8 cellular contexts compared by ENCODE assay signal in genomic region chr3:141737828-141738635, GRCh38. TPM values are rescaled to one million over a fixed set of nuclear protein-coding genes. Genes with fewer than 3 reads are reported as not detected.
DNase-seq lines count a peak whose midpoint lies in the region; ATAC-seq, FAIRE-seq and TF ChIP-seq lines count a peak whose summit lies in the region.

RNF7 (plus strand) TSS chr3:141738298; CDS start chr3:141738342, 44 bp downstream.

- H3K27ac Mint-ChIP-seq in T-helper 17 cell: peak within 1 kb of the TSS; percentile 96

- peak within 1 kb of the TSS; percentile 99 for H3K4me3 Mint-ChIP-seq in T-helper 17 cell

- H3K4me3 ChIP-seq in psoas muscle: peak within 1 kb of the TSS; percentile 98

- H3K27me3 Mint-ChIP-seq in T-helper 17 cell: no peaks in the 10 kb centered on the region

- H3K9me3 ChIP-seq in T-helper 17 cell (ENCODE audit: control insufficient read depth, low read length, poor library complexity, severe bottlenecking): no peaks in the 10 kb centered on the region
- H3K9me3 ChIP-seq in psoas muscle: no peaks in the 10 kb centered on the region

- WGBS in psoas muscle, 3 donors: 0 to 1% (median 0%) methylated on average over 54 to 65 of the region's 65 CpGs

- peaks cover 6% of the 10 kb centered on the region for H3K36me3 Mint-ChIP-seq in T-helper 17 cell (ENCODE audit: low read depth)

- TF ChIP-seq CTCF in psoas muscle (IDR thresholded peaks at IDR 0.05): peak; percentile 91

- intact Hi-C loops in left ventricle myocardium superior (cut with micrococcal nuclease) (loop anchor here (5.0 kb wide), 1 partner anchor 139 kb away; the partner anchor contains the start of gene ATP1B3), psoas muscle (cut with DNase I) (loop anchor here (1.0 to 10.0 kb wide), 5 partner anchors 57 to 707 kb away; partner anchors contain the start of genes ATP1B3 (in 2 of the 2) and XRN1 (in 1 of the 2))

- ATAC-seq in GM18498 (IDR thresholded peaks at IDR 0.05; ENCODE audit: unreplicated experiment) (peak; percentile 94), HG02938 (IDR thresholded peaks at IDR 0.05; ENCODE audit: unreplicated experiment) (peak; percentile 93), T-helper 17 cell (peak; percentile 94), left ventricle myocardium superior (peak; percentile 98), psoas muscle (peak; percentile 97 to 98 (median 98))

- DNase-seq in NCI-H1694 treated with DMSO at 0.1 percent for 48 hours (lab: John Stamatoyannopoulos, UW) (peak; percentile 95), T-helper 17 cell (peak; percentile 97 to 98 (median 98)), amygdala (lab: John Stamatoyannopoulos, UW) (peak; percentile 59 to 96 (median 88)), left ventricle myocardium superior (peak; percentile 98), psoas muscle (peak; percentile 94 to 98), urothelium cell line (ENCODE audit: low spot score) (peak; percentile 95)

- H3K36me3 ChIP-seq in psoas muscle (ENCODE audit: insufficient read depth in 1 of 2, low read depth in 1 of 2): no peaks in the 10 kb centered on the region

- peak; percentile 32 for FAIRE-seq in urothelium cell line (lab: Jason Lieb, UNC)

- H3K27ac ChIP-seq in psoas muscle: peak within 1 kb of the TSS; percentile 96

- H3K4me1 Mint-ChIP-seq in T-helper 17 cell: peaks cover 28% of the 10 kb centered on the region

- H3K4me1 ChIP-seq in psoas muscle: peaks cover 35% of the 10 kb centered on the region

- H3K27me3 ChIP-seq in psoas muscle (ENCODE audit: insufficient read depth in 3 of 3, low read length in 2 of 3): no peaks in the 10 kb centered on the region

RNA-seq across cellular contexts. Expression of gene RNF7, which starts in this region (rescaled TPM):
- total RNA-seq in T-helper 17 cell: 10 to 100 TPM; 58.3 to 68.2 TPM
- total RNA-seq in left ventricle myocardium superior: 85.0 TPM
- 100 to 1,000 TPM in 3 of 4 donors, 10 to 100 TPM in 1; 95.1 to 123 (median 110) TPM for total RNA-seq in psoas muscle
- 100 to 1,000 TPM in 2 of 3 donors, 10 to 100 TPM in 1; 87.1 to 191 (median 114) TPM for polyA plus RNA-seq in psoas muscle

Comparison
In these comparisons a context has a peak if more than half of its experiments do, and no peak if none do; other contexts are left out.
1. Peak in every context shown above with its lines: DNase-seq, ATAC-seq, H3K4me3 ChIP-seq and H3K27ac ChIP-seq.